7 cellular contexts compared by ENCODE assay signal in the genomic region with DNA sequence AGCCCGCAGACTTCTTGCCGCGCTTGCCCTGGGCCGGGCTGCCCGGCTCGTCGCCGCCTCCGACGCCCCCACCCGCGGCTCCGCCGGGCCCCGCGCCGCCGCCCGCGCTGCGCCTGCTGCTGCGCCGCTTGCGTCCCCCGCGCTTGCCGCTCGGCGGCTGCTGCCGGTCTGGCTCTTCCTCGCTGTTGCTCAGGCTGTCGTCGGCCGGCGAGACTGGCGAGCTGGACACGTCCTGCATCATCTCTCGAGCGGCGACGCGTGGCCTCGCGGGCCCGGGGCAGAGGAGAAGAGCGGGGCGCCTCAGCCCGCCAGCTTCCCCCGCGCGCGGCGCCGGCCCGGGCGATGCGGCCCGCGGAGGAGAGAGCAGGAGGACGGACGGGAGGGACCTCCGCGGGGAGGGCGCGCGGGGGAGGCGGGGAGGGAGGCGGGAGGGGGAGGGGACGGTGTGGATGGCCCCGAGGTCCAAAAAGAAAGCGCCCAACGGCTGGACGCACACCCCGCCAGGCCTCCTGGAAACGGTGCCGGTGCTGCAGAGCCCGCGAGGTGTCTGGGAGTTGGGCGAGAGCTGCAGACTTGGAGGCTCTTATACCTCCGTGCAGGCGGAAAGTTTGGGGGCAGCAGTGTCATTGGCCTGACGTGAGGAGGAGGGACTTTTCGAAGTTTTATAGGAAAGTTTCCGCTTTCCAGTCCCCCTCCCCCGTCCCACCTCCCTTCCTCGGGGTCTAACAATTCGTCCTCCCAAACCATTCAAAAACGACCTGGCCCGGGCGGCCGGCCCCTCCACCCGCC. TPM values are rescaled to one million over a fixed set of nuclear protein-coding genes. Genes with fewer than 3 reads are reported as not detected.
DNase-seq lines count a peak whose midpoint lies in the region; ATAC-seq, FAIRE-seq and TF ChIP-seq lines count a peak whose summit lies in the region.

A gene (minus strand): TSS at position 556 of the 789 bp plus-strand sequence. CDS start 315 bp downstream, at position 241.

- peak within 1 kb of the TSS; percentile 87 for H3K4ac ChIP-seq in IMR-90 (ENCODE audit: low read depth, low read length)

- no peaks in the 10 kb centered on the region for H3K9me3 ChIP-seq in IMR-90 (ENCODE audit: control insufficient read depth, insufficient read depth, low read length)
- H3K9me3 ChIP-seq in adipocyte (ENCODE audit: control insufficient read depth, low read length): no peaks in the 10 kb centered on the region
- no peaks in the 10 kb centered on the region for H3K9me3 ChIP-seq in small intestine (ENCODE audit: control insufficient read depth, low read depth)

- dilution Hi-C loops in IMR-90 (cut with HindIII; ENCODE audit: low sequenced_read_pairs, unreplicated experiment): no loop called here

- WGBS in IMR-90 (ENCODE audit: extremely low coverage in 2 of 2, insufficient read length in 1 of 2), 2 experiments: 0% methylated on average over 39 of the region's 92 CpGs; no CpG with 5 or more reads in 1 of the 2 experiments
- WGBS in small intestine, 3 donors: 1 to 3% (median 2%) methylated on average over 58 to 92 of the region's 92 CpGs

- peak within 1 kb of the TSS; percentile 88 for H3K4me2 ChIP-seq in IMR-90 (ENCODE audit: low read depth, low read length)

- FAIRE-seq in small intestine (lab: Jason Lieb, UNC): no peak

- H2BK120ac ChIP-seq in IMR-90 (ENCODE audit: low read depth, low read length): peak within 1 kb of the TSS; percentile 77

- peak within 1 kb of the TSS; percentile 98 for H3K14ac ChIP-seq in IMR-90 (replicated peaks; ENCODE audit: low read depth, low read length)

- peak within 1 kb of the TSS; percentile 93 for H2BK5ac ChIP-seq in IMR-90 (ENCODE audit: low read depth, low read length, poor library complexity, severe bottlenecking)

- H3K56ac ChIP-seq in IMR-90 (ENCODE audit: extremely low read depth, insufficient read depth, low read length): peak within 1 kb of the TSS; percentile 56

- peak within 1 kb of the TSS; percentile 20; the same call in 1 of the 3 replicates for H2BK15ac ChIP-seq in IMR-90 (ENCODE audit: low read depth, low read length)

- in situ Hi-C loops in IMR-90 (cut with MboI; ENCODE audit: low sequenced_read_pairs): loop anchor here (10.0 to 25.0 kb wide), 2 partner anchors 422 to 755 kb away; no protein-coding TSS in a partner anchor

- intact Hi-C loops in IMR-90 (cut with micrococcal nuclease): loop anchor here (2.0 to 10.0 kb wide), 3 partner anchors 225 to 374 kb away; no protein-coding TSS in a partner anchor

- peak within 1 kb of the TSS; percentile 48 for H2AK5ac ChIP-seq in IMR-90 (ENCODE audit: low read depth, low read length)

- TF ChIP-seq RAD21 in IMR-90 (IDR thresholded peaks at IDR 0.05; ENCODE audit: low read length): no peak; the same call in 1 of the 2 replicates

- H3K27me3 ChIP-seq in IMR-90 (ENCODE audit: control insufficient read depth, insufficient read depth, low read length) (no peaks in the 10 kb centered on the region), adipocyte (replicated peaks; ENCODE audit: control insufficient read depth, insufficient read depth, low read length) (no peaks in the 10 kb centered on the region), small intestine (ENCODE audit: control insufficient read depth in 2 of 2, insufficient read depth in 2 of 2, low read length in 2 of 2) (peaks cover 4 to 37% of the 10 kb centered on the region in 2 donors)

- peak within 1 kb of the TSS; percentile 97 for H3K23ac ChIP-seq in IMR-90 (ENCODE audit: low read depth, low read length)

- peak; percentile 94 for DNase-seq in IMR-90
- DNase-seq in adipocyte (ENCODE audit: low read depth): peak; percentile 99
- peak; percentile 85 for DNase-seq in hepatic stellate cell (ENCODE audit: low spot score)
- no peak for DNase-seq in small intestine
- DNase-seq in RKO (ENCODE audit: low spot score): no peak
- no peak for DNase-seq in DMS153 treated with DMSO at 0.1 percent for 48 hours (lab: John Stamatoyannopoulos, UW; ENCODE audit: unreplicated experiment)

- TF ChIP-seq POLR2A in IMR-90 (IDR thresholded peaks at IDR 0.05; ENCODE audit: low read depth, low read length): peak; percentile 89

- peak within 1 kb of the TSS; percentile 99 for H3K4me3 ChIP-seq in IMR-90 (ENCODE audit: insufficient read depth, low read depth, low read length)
- H3K4me3 ChIP-seq in adipocyte (ENCODE audit: low read length): peak within 1 kb of the TSS; percentile 98
- H3K4me3 ChIP-seq in small intestine (ENCODE audit: low read depth in 1 of 2, low read length in 2 of 2): peak within 1 kb of the TSS; percentile 15 to 53

- peak within 1 kb of the TSS; percentile 82 for H4K91ac ChIP-seq in IMR-90 (ENCODE audit: insufficient read depth, low read depth, low read length)

- H3K27ac ChIP-seq in IMR-90 (ENCODE audit: insufficient read depth, low read length) (peak within 1 kb of the TSS; percentile 94), small intestine (ENCODE audit: low read depth in 1 of 2, low read length in 1 of 2) (no peak within 1 kb of the TSS)

- H4K5ac ChIP-seq in IMR-90 (ENCODE audit: low read depth, low read length): peak within 1 kb of the TSS; percentile 69

- H3K36me3 ChIP-seq in IMR-90 (ENCODE audit: control insufficient read depth, insufficient read depth, low read length): no peaks in the 10 kb centered on the region; the same call in 1 of the 2 replicates
- no peaks in the 10 kb centered on the region for H3K36me3 ChIP-seq in adipocyte (ENCODE audit: control insufficient read depth, insufficient read depth, low read length, severe bottlenecking)
- H3K36me3 ChIP-seq in small intestine (ENCODE audit: control insufficient read depth in 2 of 2, insufficient read depth in 2 of 2, low read length in 2 of 2): no peaks in the 10 kb centered on the region

- TF ChIP-seq CTCF in IMR-90 (conservative IDR thresholded peaks at IDR 0.05; ENCODE audit: low read depth, low read length): no peak

- peak within 1 kb of the TSS; percentile 94 for H2AK9ac ChIP-seq in IMR-90 (replicated peaks; ENCODE audit: low read depth, low read length, poor library complexity)

- peak within 1 kb of the TSS; percentile 74 to 84 for H4K8ac ChIP-seq in IMR-90 (ENCODE audit: low read depth in 2 of 2, low read length in 2 of 2)

- 0 out of 2 replicates have a peak within 1 kb of the TSS, but pooled peaks have one; percentile 56 for H2BK20ac ChIP-seq in IMR-90 (ENCODE audit: low read depth, low read length)

- peak within 1 kb of the TSS; percentile 89 for H3K18ac ChIP-seq in IMR-90 (ENCODE audit: low read depth, low read length)

- peak; percentile 35 for ATAC-seq in GM18867 (IDR thresholded peaks at IDR 0.05; ENCODE audit: unreplicated experiment)
- ATAC-seq in IMR-90 (ENCODE audit: low read depth): peak; percentile 73

- H2AFZ ChIP-seq in IMR-90 (replicated peaks; ENCODE audit: low read length, poor library complexity): peak within 1 kb of the TSS; percentile 98

- H3K9ac ChIP-seq in IMR-90 (ENCODE audit: low read depth, low read length): peak within 1 kb of the TSS; percentile 91
- H3K9ac ChIP-seq in adipocyte (ENCODE audit: low read length): peak within 1 kb of the TSS; percentile 98

- CTCF ChIA-PET in IMR-90 (lab: Yijun Ruan, JAX): interaction anchor here (0.6 kb wide), 1 partner anchor 26 kb away, joined by 3 read pairs; no protein-coding TSS in a partner anchor

- no peaks in the 10 kb centered on the region for H3K9me1 ChIP-seq in IMR-90 (ENCODE audit: insufficient read depth, low read length)

- BruUV-seq in IMR-90 (replicated peaks; lab: Mats Ljungman, UMichigan): no TSS peak

- H3K4me1 ChIP-seq in IMR-90 (ENCODE audit: control insufficient read depth, insufficient read depth, low read length): peaks cover 1% of the 10 kb centered on the region
- peaks cover 29% of the 10 kb centered on the region for H3K4me1 ChIP-seq in adipocyte (ENCODE audit: control insufficient read depth, insufficient read depth, low read length)
- H3K4me1 ChIP-seq in small intestine (ENCODE audit: control insufficient read depth in 2 of 2, insufficient read depth in 1 of 2, low read depth in 1 of 2, low read length in 1 of 2): no peaks in the 10 kb centered on the region

- H4K20me1 ChIP-seq in IMR-90 (ENCODE audit: insufficient read depth, low read length): peaks cover 3% of the 10 kb centered on the region; the same call in 1 of the 2 replicates

- POLR2A ChIA-PET in IMR-90 (lab: Charles Lee; ENCODE audit: unreplicated experiment): no interaction called here

- peaks cover 13 to 36% of the 10 kb centered on the region in 2 experiments for H3K79me1 ChIP-seq in IMR-90 (ENCODE audit: low read depth in 1 of 2, low read length in 2 of 2)

TF ChIP-seq in IMR-90, 13 proteins besides CTCF, POLR2A, EP300 and RAD21:
- TF ChIP-seq MAFK (IDR thresholded peaks at IDR 0.05; ENCODE audit: low read depth, low read length) (no peak), SMC3 (IDR thresholded peaks at IDR 0.05; ENCODE audit: low read depth, low read length) (no peak), MXI1 (IDR thresholded peaks at IDR 0.05; ENCODE audit: borderline replicate concordance, low read depth, low read length) (peak; percentile 37; the same call in 1 of the 2 replicates)
TF ChIP-seq in IMR-90: peak in this region for 1.

RNA-seq across cellular contexts. Expression of the gene that starts here (rescaled TPM):
- 5.4 and 18.6 TPM in 2 replicates for total RNA-seq in IMR-90 (2012; rRNA removed)
- polyA plus RNA-seq in IMR-90 (2012; rRNA removed) (36.6 and 42.3 TPM in 2 replicates), small intestine (under 1 TPM in 1 of 3 donors, not detected in 2; 0.36 TPM)
- polyA plus RNA-seq in IMR-90 (2012; cell fraction: cytosol; rRNA removed): 22.8 and 64.9 TPM in 2 replicates
- polyA plus RNA-seq in IMR-90 (2012; cell fraction: nucleus; rRNA removed; ENCODE audit: low replicate concordance): 40.7 and 71.3 TPM in 2 replicates

Comparison
In these comparisons a context has a peak if more than half of its experiments do, and no peak if none do; other contexts are left out.
1. RNA of the gene that starts here (polyA plus RNA-seq): 22.8 to 71.3 TPM in IMR-90; 0.36 TPM in small intestine; every median in the first group is over 10 times any median in the second.
2. DNase-seq: peak in IMR-90 (single experiment), adipocyte (single experiment) and hepatic stellate cell (single experiment); none in small intestine (single experiment), RKO (single experiment) and DMS153 treated with DMSO at 0.1 percent for 48 hours (single experiment).
3. H3K4me3 ChIP-seq: peak in every context shown above with its lines; median percentile 99 in IMR-90; 98 in adipocyte; 34 in small intestine.